Comparison of ENCODE assay signal across 7 cellular contexts in the genomic region with DNA sequence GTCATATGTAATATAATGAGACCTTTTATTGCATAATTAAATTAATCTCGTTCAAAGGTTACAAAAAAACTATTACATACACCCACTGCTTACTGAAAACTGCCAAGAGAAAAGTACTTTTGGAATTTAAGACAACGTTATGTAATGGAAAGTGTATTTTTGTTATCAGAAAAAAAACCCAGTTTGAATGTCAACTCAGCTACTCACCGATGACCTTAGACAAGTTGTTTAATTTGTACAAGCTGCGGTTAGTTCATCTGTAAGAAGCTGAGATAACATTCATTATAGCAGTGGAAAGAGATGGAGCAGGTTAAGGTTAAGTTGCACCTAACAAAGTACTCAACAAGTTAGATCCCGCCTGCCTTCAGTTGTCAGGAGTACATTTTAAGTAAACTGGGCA. TPM values are rescaled to one million over a fixed set of nuclear protein-coding genes. Genes with fewer than 3 reads are reported as not detected.
DNase-seq lines count a peak whose midpoint lies in the region; ATAC-seq, FAIRE-seq and TF ChIP-seq lines count a peak whose summit lies in the region.

No MANE protein-coding gene starts in this region.

- H3K27ac Mint-ChIP-seq in activated T-helper 1 cell treated with anti-CD3 and anti-CD28 coated beads, Interleukin-12 subunit alpha, Interleukin-12 subunit beta, Interleukin-2, Interleukin-4 antibody, amounts not matched to agents 30 ng/mL and 10 ng/mL and 1 ng/mL, durations not matched to agents 14 hours and 24 hours and 36 hours, result peak overlapping the region; percentile 91
- peak overlapping the region; percentile 97 for H3K27ac Mint-ChIP-seq in stimulated activated naive B cell treated with anti-CD40 and anti-IgM and Interleukin-4, amounts not matched to agents 10 μg/mL and 1 μg/mL and 100 μg/mL, for 72 hours

- peak overlapping the region; percentile 88 for H3K27ac ChIP-seq in HL-60 (replicated peaks)

- H3K4me1 ChIP-seq in iPS-15b (ENCODE audit: control insufficient read depth, insufficient read depth, low read length), result peaks cover 12% of the 10 kb centered on the region

- H3K27me3 ChIP-seq in HL-60 (ENCODE audit: insufficient read depth, poor library complexity, severe bottlenecking) (no peaks in the 10 kb centered on the region), iPS-15b (ENCODE audit: control insufficient read depth, insufficient read depth, low read length) (no peaks in the 10 kb centered on the region)

- no peaks in the 10 kb centered on the region for H3K9me3 Mint-ChIP-seq in activated T-helper 1 cell treated with anti-CD3 and anti-CD28 coated beads, Interleukin-12 subunit alpha, Interleukin-12 subunit beta, Interleukin-2, Interleukin-4 antibody, amounts not matched to agents 30 ng/mL and 10 ng/mL and 1 ng/mL, durations not matched to agents 14 hours and 24 hours and 36 hours
- H3K9me3 Mint-ChIP-seq in stimulated activated naive B cell treated with anti-CD40 and anti-IgM and Interleukin-4, amounts not matched to agents 10 μg/mL and 1 μg/mL and 100 μg/mL, for 72 hours, result no peaks in the 10 kb centered on the region

- peaks cover 74% of the 10 kb centered on the region for H3K4me1 Mint-ChIP-seq in activated T-helper 1 cell treated with anti-CD3 and anti-CD28 coated beads, Interleukin-12 subunit alpha, Interleukin-12 subunit beta, Interleukin-2, Interleukin-4 antibody, amounts not matched to agents 30 ng/mL and 10 ng/mL and 1 ng/mL, durations not matched to agents 14 hours and 24 hours and 36 hours (ENCODE audit: low read depth)
- H3K4me1 Mint-ChIP-seq in stimulated activated naive B cell treated with anti-CD40 and anti-IgM and Interleukin-4, amounts not matched to agents 10 μg/mL and 1 μg/mL and 100 μg/mL, for 72 hours, result peaks cover 22 to 35% of the 10 kb centered on the region in 2 donors

- DNase-seq in HL-60 (ENCODE audit: low read depth in 1 of 2, low spot score in 1 of 2) (no peak), HTR-8/SVneo (ENCODE audit: insufficient read length, low spot score) (no peak), ecto neural progenitor cell (ENCODE audit: low spot score) (no peak)
- no peak for DNase-seq in activated T-helper 1 cell treated with anti-CD3 and anti-CD28 coated beads, Interleukin-12 subunit alpha, Interleukin-12 subunit beta, Interleukin-2, Interleukin-4 antibody, amounts not matched to agents 30 ng/mL and 10 ng/mL and 1 ng/mL, durations not matched to agents 14 hours and 24 hours and 36 hours (ENCODE audit: low spot score)
- no peak for DNase-seq in stimulated activated naive B cell treated with anti-CD40 and anti-IgM and Interleukin-4, amounts not matched to agents 10 μg/mL and 1 μg/mL and 100 μg/mL, for 72 hours

- no peak for FAIRE-seq in HTR-8/SVneo (lab: Jason Lieb, UNC)

- peaks cover 16% of the 10 kb centered on the region for H3K36me3 ChIP-seq in iPS-15b (ENCODE audit: control insufficient read depth, insufficient read depth, low read length)

- no peak for TF ChIP-seq CTCF in HL-60 (IDR thresholded peaks at IDR 0.05; ENCODE audit: insufficient read depth, low read length)

- no peak for ATAC-seq in stimulated activated naive B cell treated with anti-CD40 and anti-IgM and Interleukin-4, amounts not matched to agents 10 μg/mL and 1 μg/mL and 100 μg/mL, for 72 hours (replicated peaks)
- no peak for ATAC-seq in HG02973 (IDR thresholded peaks at IDR 0.05; ENCODE audit: unreplicated experiment)

- H3K27me3 Mint-ChIP-seq in activated T-helper 1 cell treated with anti-CD3 and anti-CD28 coated beads, Interleukin-12 subunit alpha, Interleukin-12 subunit beta, Interleukin-2, Interleukin-4 antibody, amounts not matched to agents 30 ng/mL and 10 ng/mL and 1 ng/mL, durations not matched to agents 14 hours and 24 hours and 36 hours (ENCODE audit: insufficient read depth), result no peaks in the 10 kb centered on the region
- no peaks in the 10 kb centered on the region for H3K27me3 Mint-ChIP-seq in stimulated activated naive B cell treated with anti-CD40 and anti-IgM and Interleukin-4, amounts not matched to agents 10 μg/mL and 1 μg/mL and 100 μg/mL, for 72 hours

- H3K9ac ChIP-seq in iPS-15b (ENCODE audit: low read depth, low read length), result peak overlapping the region; percentile 97

- H3K4me3 ChIP-seq in HL-60 (replicated peaks; ENCODE audit: insufficient read depth, low read length), result peak overlapping the region; percentile 92
- peak overlapping the region; percentile 99 for H3K4me3 ChIP-seq in iPS-15b (ENCODE audit: low read depth, low read length)

- intact Hi-C loops in activated T-helper 1 cell treated with anti-CD3 and anti-CD28 coated beads, Interleukin-12 subunit alpha, Interleukin-12 subunit beta, Interleukin-2, Interleukin-4 antibody, amounts not matched to agents 30 ng/mL and 10 ng/mL and 1 ng/mL, durations not matched to agents 14 hours and 24 hours and 36 hours (cut with micrococcal nuclease), result loop anchor here (5.0 to 10.0 kb wide), 4 partner anchors 146 to 1534 kb away; a partner anchor contains a TSS

- peaks cover 32% of the 10 kb centered on the region for H3K36me3 Mint-ChIP-seq in activated T-helper 1 cell treated with anti-CD3 and anti-CD28 coated beads, Interleukin-12 subunit alpha, Interleukin-12 subunit beta, Interleukin-2, Interleukin-4 antibody, amounts not matched to agents 30 ng/mL and 10 ng/mL and 1 ng/mL, durations not matched to agents 14 hours and 24 hours and 36 hours (ENCODE audit: low read depth)
- peaks cover 8 to 18% of the 10 kb centered on the region in 2 donors for H3K36me3 Mint-ChIP-seq in stimulated activated naive B cell treated with anti-CD40 and anti-IgM and Interleukin-4, amounts not matched to agents 10 μg/mL and 1 μg/mL and 100 μg/mL, for 72 hours

- no peaks in the 10 kb centered on the region for H3K9me3 ChIP-seq in iPS-15b (ENCODE audit: control insufficient read depth, insufficient read depth, low read length)

- peak overlapping the region; percentile 99 for H3K4me3 Mint-ChIP-seq in activated T-helper 1 cell treated with anti-CD3 and anti-CD28 coated beads, Interleukin-12 subunit alpha, Interleukin-12 subunit beta, Interleukin-2, Interleukin-4 antibody, amounts not matched to agents 30 ng/mL and 10 ng/mL and 1 ng/mL, durations not matched to agents 14 hours and 24 hours and 36 hours
- peak overlapping the region; percentile 94 to 99 for H3K4me3 Mint-ChIP-seq in stimulated activated naive B cell treated with anti-CD40 and anti-IgM and Interleukin-4, amounts not matched to agents 10 μg/mL and 1 μg/mL and 100 μg/mL, for 72 hours

RNA-seq across cellular contexts. Expression of a gene that starts 1.1 kb away (rescaled TPM):
- total RNA-seq in activated T-helper 1 cell treated with anti-CD3 and anti-CD28 coated beads, Interleukin-12 subunit alpha, Interleukin-12 subunit beta, Interleukin-2, Interleukin-4 antibody, amounts not matched to agents 30 ng/mL and 10 ng/mL and 1 ng/mL, durations not matched to agents 14 hours and 24 hours and 36 hours, result 187 and 194 TPM in 2 replicates

RNA-seq across cellular contexts. Expression of a gene that starts 1.3 kb away (rescaled TPM):
- 81.5 and 82.0 TPM in 2 replicates for total RNA-seq in activated T-helper 1 cell treated with anti-CD3 and anti-CD28 coated beads, Interleukin-12 subunit alpha, Interleukin-12 subunit beta, Interleukin-2, Interleukin-4 antibody, amounts not matched to agents 30 ng/mL and 10 ng/mL and 1 ng/mL, durations not matched to agents 14 hours and 24 hours and 36 hours

RNA-seq across cellular contexts. Expression of a gene that starts 19.0 kb away (rescaled TPM):
- 5.7 and 6.1 TPM in 2 replicates for total RNA-seq in activated T-helper 1 cell treated with anti-CD3 and anti-CD28 coated beads, Interleukin-12 subunit alpha, Interleukin-12 subunit beta, Interleukin-2, Interleukin-4 antibody, amounts not matched to agents 30 ng/mL and 10 ng/mL and 1 ng/mL, durations not matched to agents 14 hours and 24 hours and 36 hours
